Comparison of ENCODE assay signal across 11 cellular contexts in genomic region chr15:64334530-64334929, GRCh38. TPM values are rescaled to one million over a fixed set of nuclear protein-coding genes. Genes with fewer than 3 reads are reported as not detected.
A peak's percentile ranks its signal among the peaks of the same experiment; 100 is the strongest.
DNase-seq lines count a peak whose midpoint lies in the region; ATAC-seq and TF ChIP-seq lines count a peak whose summit lies in the region.
"Had no signal": no experiment of that assay in that cellular context is flagged by ENCODE, and none has a peak within 500 bp of the region (broad histone marks: within the 10 kb centered on the region; RNA-seq: fewer than 3 reads in every experiment).

No MANE protein-coding gene starts in this region.

- H3K9ac ChIP-seq in OCI-LY1 (ENCODE audit: low read length), result no peak overlapping the region

- H3K4me2 ChIP-seq in OCI-LY1 (ENCODE audit: low read length), result no peak overlapping the region

- no peak for ATAC-seq in GM18870 (IDR thresholded peaks at IDR 0.05; ENCODE audit: unreplicated experiment)
- ATAC-seq: gastrocnemius medialis had no signal

- H3K9me2 ChIP-seq in OCI-LY1 (ENCODE audit: low read depth, low read length), result no peaks in the 10 kb centered on the region

- no peaks in the 10 kb centered on the region for H3K9me3 ChIP-seq in OCI-LY1 (ENCODE audit: low read length)
- H3K9me3 ChIP-seq: gastrocnemius medialis had no signal

- DNase-seq in DMS53 (lab: John Stamatoyannopoulos, UW) (peak; percentile 91), immature natural killer cell (no peak), cortex of kidney (lab: John Stamatoyannopoulos, UW) (no peak), Calu3 (no peak), GDM1 (lab: John Stamatoyannopoulos, UW) (no peak)
- DNase-seq in activated T-cell treated with anti-CD3 and anti-CD28 coated beads, Interleukin-2, amount 50 U/mL, for 1 hour, result peak; percentile 33
- DNase-seq: cerebellar nuclear complex, gastrocnemius medialis had no signal

- H3K4me1 ChIP-seq in OCI-LY1 (ENCODE audit: insufficient read depth, low read length, severe bottlenecking), result peaks cover 4% of the 10 kb centered on the region
- H3K4me1 ChIP-seq: gastrocnemius medialis had no signal

- H3K27ac Mint-ChIP-seq in immature natural killer cell, result peak overlapping the region in 5 of 6 donors; percentile 21 to 48 (median 43)
- H3K27ac Mint-ChIP-seq in Calu3 (ENCODE audit: unreplicated experiment), result no peak overlapping the region

- peaks cover 3% of the 10 kb centered on the region; the same call in 1 of the 2 replicates for H3K79me2 ChIP-seq in OCI-LY1 (ENCODE audit: insufficient read depth, low read length)

- H3K27me3 Mint-ChIP-seq in immature natural killer cell (ENCODE audit: low read depth in 3 of 3) (no peaks in the 10 kb centered on the region), Calu3 (ENCODE audit: unreplicated experiment) (no peaks in the 10 kb centered on the region)

- no peak overlapping the region for H3K4me3 Mint-ChIP-seq in immature natural killer cell
- no peak overlapping the region for H3K4me3 Mint-ChIP-seq in Calu3 (ENCODE audit: low read depth, unreplicated experiment)

- peaks cover 0 to 3% (median 0%) of the 10 kb centered on the region in 3 donors for H3K36me3 Mint-ChIP-seq in immature natural killer cell
- H3K36me3 Mint-ChIP-seq in Calu3 (ENCODE audit: insufficient read depth, unreplicated experiment), result no peaks in the 10 kb centered on the region

- no peaks in the 10 kb centered on the region for H3K36me3 ChIP-seq in OCI-LY1 (ENCODE audit: insufficient read depth, low read length)
- H3K36me3 ChIP-seq: gastrocnemius medialis had no signal

- H3K27me3 ChIP-seq in OCI-LY1 (ENCODE audit: insufficient read depth, low read length), result no peaks in the 10 kb centered on the region
- H3K27me3 ChIP-seq: gastrocnemius medialis had no signal

- H3F3A ChIP-seq in OCI-LY1 (ENCODE audit: insufficient read depth, low read length), result 0 out of 2 replicates have a peak, but pooled peaks cover 6% of the 10 kb centered on the region

- intact Hi-C loops in Calu3 (cut with micrococcal nuclease; ENCODE audit: unreplicated experiment), result no loop called here

- CTCF ChIA-PET in Calu3 (lab: Charles Lee), result interaction anchor here (0.6 kb wide), 1 partner anchor 438 kb away, joined by 3 read pairs; no protein-coding TSS in a partner anchor

- H4K20me1 ChIP-seq in OCI-LY1 (ENCODE audit: insufficient read depth, low read length), result no peaks in the 10 kb centered on the region

- no peak overlapping the region for H3K27ac ChIP-seq in OCI-LY1 (ENCODE audit: low read depth, low read length, poor library complexity, severe bottlenecking)
- H3K27ac ChIP-seq: gastrocnemius medialis had no signal

- no TSS peak for BruUV-seq in Calu3 (replicated peaks; lab: Mats Ljungman, UMichigan)

- H3K4me1 Mint-ChIP-seq in immature natural killer cell (peaks cover 20 to 38% of the 10 kb centered on the region in 2 donors), Calu3 (ENCODE audit: low read depth, unreplicated experiment) (peaks cover 7% of the 10 kb centered on the region)

- peak; percentile 59 for TF ChIP-seq CTCF in OCI-LY1 (IDR thresholded peaks at IDR 0.05; ENCODE audit: low read length)
- no peak for TF ChIP-seq CTCF in Calu3 (IDR thresholded peaks at IDR 0.05; ENCODE audit: unreplicated experiment)

- no peak overlapping the region for H3K4me3 ChIP-seq in OCI-LY1 (ENCODE audit: low read depth, low read length, poor library complexity, severe bottlenecking)
- H3K4me3 ChIP-seq: gastrocnemius medialis, lung had no signal

- no peak overlapping the region for H2AFZ ChIP-seq in OCI-LY1 (ENCODE audit: low read length)

- no peaks in the 10 kb centered on the region for H3K9me3 Mint-ChIP-seq in immature natural killer cell
- H3K9me3 Mint-ChIP-seq in Calu3 (ENCODE audit: low read depth, unreplicated experiment), result no peaks in the 10 kb centered on the region

RNA-seq across cellular contexts. Expression of gene CSNK1G1, which starts 21.4 kb away (rescaled TPM):
- polyA plus RNA-seq in immature natural killer cell, result 10 to 100 TPM in 2 of 3 donors, 1 to 10 TPM in 1; 9.7 to 18.5 (median 11.6) TPM
- 23.9 and 26.7 TPM in 2 replicates for total RNA-seq in Calu3 (2022)

RNA-seq across cellular contexts. Expression of gene PCLAF, which starts 46.7 kb away (rescaled TPM):
- polyA plus RNA-seq in immature natural killer cell, result 10 to 100 TPM in 1 of 3 donors, 1 to 10 TPM in 2; 5.3 to 10.9 (median 7.6) TPM
- 53.0 and 55.8 TPM in 2 replicates for total RNA-seq in Calu3 (2022)

RNA-seq across cellular contexts. Expression of gene TRIP4, which starts 53.1 kb away (rescaled TPM):
- 10 to 100 TPM; 34.6 to 48.2 (median 44.1) TPM for polyA plus RNA-seq in immature natural killer cell
- total RNA-seq in Calu3 (2022), result 28.5 and 30.1 TPM in 2 replicates

Comparison
In these comparisons a context has a peak if more than half of its experiments do, and no peak if none do; other contexts are left out.
1. DNase-seq: peak in DMS53 (single experiment) and activated T-cell treated with anti-CD3 and anti-CD28 coated beads, Interleukin-2, amount 50 U/mL, for 1 hour (single experiment); none in immature natural killer cell (0 of 3), cortex of kidney (single experiment), Calu3 (single experiment) and GDM1 (single experiment).